In genomic region chr1:223776075-223776814, GRCh38 we compare ENCODE assay signal across 8 cellular contexts.
DNase-seq lines count a peak whose midpoint lies in the region; ATAC-seq lines count a peak whose summit lies in the region.

No MANE protein-coding gene starts in this region.

- DNase-seq in SW 1271 (lab: John Stamatoyannopoulos, UW) (peak; percentile 65 to 74), iPS-NIHi11 (ENCODE audit: low spot score) (no peak), SK-N-DZ (ENCODE audit: low spot score) (no peak), CD1c-positive myeloid dendritic cell (ENCODE audit: extremely low spot score) (no peak)
- DNase-seq in central memory CD8-positive, alpha-beta T cell (ENCODE audit: low spot score in 2 of 2) = no peak
- DNase-seq in natural killer cell treated with Interleukin-12 subunit alpha and Interleukin-12 subunit beta and Interleukin-15 and Interleukin-18, amount 100 ng/mL, for 72 hours (ENCODE audit: low spot score) = peak; percentile 67

- peak; percentile 44 for ATAC-seq in GM19043 (IDR thresholded peaks at IDR 0.05; ENCODE audit: low read depth, unreplicated experiment)
- ATAC-seq in central memory CD8-positive, alpha-beta T cell (replicated peaks; ENCODE audit: extremely low read depth, poor library complexity, severe bottlenecking) = peak; percentile 78
- peak; percentile 85 to 90 for ATAC-seq in natural killer cell treated with Interleukin-12 subunit alpha and Interleukin-12 subunit beta and Interleukin-15 and Interleukin-18, amount 100 ng/mL, for 72 hours
- ATAC-seq in GM21528 (IDR thresholded peaks at IDR 0.05; ENCODE audit: low FRiP score, unreplicated experiment) = no peak

- no peak overlapping the region for H3K4me3 Mint-ChIP-seq in central memory CD8-positive, alpha-beta T cell
- peak overlapping the region; percentile 56 for H3K4me3 Mint-ChIP-seq in natural killer cell treated with Interleukin-12 subunit alpha and Interleukin-12 subunit beta and Interleukin-15 and Interleukin-18, amount 100 ng/mL, for 72 hours

- peaks cover 22% of the 10 kb centered on the region for H3K4me1 Mint-ChIP-seq in central memory CD8-positive, alpha-beta T cell
- H3K4me1 Mint-ChIP-seq in natural killer cell treated with Interleukin-12 subunit alpha and Interleukin-12 subunit beta and Interleukin-15 and Interleukin-18, amount 100 ng/mL, for 72 hours (ENCODE audit: low read depth in 2 of 2) = peaks cover 32 to 42% of the 10 kb centered on the region in 2 donors

- no peaks in the 10 kb centered on the region for H3K9me3 Mint-ChIP-seq in central memory CD8-positive, alpha-beta T cell
- no peaks in the 10 kb centered on the region for H3K9me3 Mint-ChIP-seq in natural killer cell treated with Interleukin-12 subunit alpha and Interleukin-12 subunit beta and Interleukin-15 and Interleukin-18, amount 100 ng/mL, for 72 hours

- no peaks in the 10 kb centered on the region for H3K27me3 Mint-ChIP-seq in central memory CD8-positive, alpha-beta T cell
- no peaks in the 10 kb centered on the region for H3K27me3 Mint-ChIP-seq in natural killer cell treated with Interleukin-12 subunit alpha and Interleukin-12 subunit beta and Interleukin-15 and Interleukin-18, amount 100 ng/mL, for 72 hours

- H3K36me3 Mint-ChIP-seq in central memory CD8-positive, alpha-beta T cell (ENCODE audit: insufficient read depth) = peaks cover 64% of the 10 kb centered on the region
- H3K36me3 Mint-ChIP-seq in natural killer cell treated with Interleukin-12 subunit alpha and Interleukin-12 subunit beta and Interleukin-15 and Interleukin-18, amount 100 ng/mL, for 72 hours = peaks cover 27% of the 10 kb centered on the region

- H3K27ac Mint-ChIP-seq in central memory CD8-positive, alpha-beta T cell (ENCODE audit: low read depth) = peak overlapping the region; percentile 52
- peak overlapping the region; percentile 65 to 92 for H3K27ac Mint-ChIP-seq in natural killer cell treated with Interleukin-12 subunit alpha and Interleukin-12 subunit beta and Interleukin-15 and Interleukin-18, amount 100 ng/mL, for 72 hours

Comparison
In these comparisons a context has a peak if more than half of its experiments do, and no peak if none do; other contexts are left out.
1. DNase-seq: peak in SW 1271 (2 of 2) and natural killer cell treated with Interleukin-12 subunit alpha and Interleukin-12 subunit beta and Interleukin-15 and Interleukin-18, amount 100 ng/mL, for 72 hours (single experiment); none in central memory CD8-positive, alpha-beta T cell (0 of 2), iPS-NIHi11 (single experiment), SK-N-DZ (single experiment) and CD1c-positive myeloid dendritic cell (single experiment).